Comparison of ENCODE assay signal across 1 cellular context in genomic region chr16:67157892-67158635, GRCh38.
TF ChIP-seq lines count a peak whose summit lies in the region.

No MANE protein-coding gene starts in this region.

TF ChIP-seq in HCT116, 20 proteins besides CTCF, POLR2A, EP300 and RAD21:
- TF ChIP-seq CEBPB (IDR thresholded peaks at IDR 0.05; ENCODE audit: low read depth) = no peak
- no peak for TF ChIP-seq EGR1 (IDR thresholded peaks at IDR 0.05; ENCODE audit: low read depth)
- no peak for TF ChIP-seq FOSL1 (IDR thresholded peaks at IDR 0.05; ENCODE audit: low read depth)
- TF ChIP-seq EZH2 (IDR thresholded peaks at IDR 0.05) = no peak
- no peak for TF ChIP-seq JUND (IDR thresholded peaks at IDR 0.05)
